In the genomic region with DNA sequence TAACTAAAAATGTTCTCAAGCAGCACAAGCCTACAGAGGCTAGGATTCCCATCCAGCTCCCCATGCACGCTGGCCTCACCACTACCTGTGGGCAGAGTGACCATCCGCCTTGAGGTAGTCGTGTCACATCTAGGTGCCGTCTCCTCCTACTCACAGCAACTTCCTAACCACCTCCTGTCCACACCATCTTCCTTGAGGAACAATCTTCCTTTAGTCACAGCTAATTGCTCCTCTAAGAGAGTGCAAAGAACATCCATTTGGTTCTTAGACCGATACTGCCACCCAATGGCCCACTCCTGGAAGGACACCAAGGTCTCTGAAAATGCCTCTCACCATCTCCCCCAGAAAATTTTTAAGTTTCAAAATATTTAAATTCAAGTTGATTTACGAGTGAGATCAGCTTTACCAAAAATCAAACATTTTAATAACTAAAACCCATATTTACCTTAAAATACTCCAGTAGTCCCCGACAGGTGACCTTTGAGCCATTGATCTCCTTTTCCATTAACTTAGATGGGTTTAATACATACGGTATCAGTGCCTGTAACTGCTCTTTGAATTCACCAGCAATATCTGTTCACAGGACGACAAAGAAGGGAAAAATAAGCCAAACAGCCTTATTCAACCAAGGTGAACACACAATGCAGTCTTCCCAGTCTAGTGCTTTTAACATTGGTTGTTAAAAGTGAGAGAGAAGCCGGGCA, we compare ENCODE assay signal across 8 cellular contexts. TPM values are rescaled to one million over a fixed set of nuclear protein-coding genes. Genes with fewer than 3 reads are reported as not detected.
DNase-seq lines count a peak whose midpoint lies in the region; ATAC-seq and TF ChIP-seq lines count a peak whose summit lies in the region.

No MANE protein-coding gene starts in this region.

- H3K27me3 ChIP-seq in tibial nerve, result no peaks in the 10 kb centered on the region

- WGBS in tibial nerve, 2 donors, result 48 to 50% methylated on average over 10 of the region's 10 CpGs

- no peak for ATAC-seq in HG03095 (IDR thresholded peaks at IDR 0.05; ENCODE audit: unreplicated experiment)

- H3K4me1 Mint-ChIP-seq in osteocyte (ENCODE audit: unreplicated experiment), result peaks cover 5% of the 10 kb centered on the region

- H3K4me1 ChIP-seq in tibial nerve, result peaks cover 0 to 4% (median 2%) of the 10 kb centered on the region in 4 donors

- no peaks in the 10 kb centered on the region for H3K9me3 ChIP-seq in tibial nerve

- H3K27ac Mint-ChIP-seq in osteocyte (ENCODE audit: unreplicated experiment), result no peak overlapping the region

- H3K36me3 Mint-ChIP-seq in osteocyte (ENCODE audit: unreplicated experiment), result peaks cover 35% of the 10 kb centered on the region

- TF ChIP-seq CTCF in foreskin fibroblast (IDR thresholded peaks at IDR 0.05; ENCODE audit: low read depth, low read length) (peak; percentile 75), osteocyte (IDR thresholded peaks at IDR 0.05) (peak; percentile 87), tibial nerve (IDR thresholded peaks at IDR 0.05) (peak; percentile 78 to 90 (median 80))

- no peak overlapping the region for H3K4me3 Mint-ChIP-seq in osteocyte (ENCODE audit: unreplicated experiment)

- H3K4me3 ChIP-seq in foreskin fibroblast (ENCODE audit: low read depth in 1 of 2, low read length in 2 of 2) (no peak overlapping the region), tibial nerve (no peak overlapping the region)

- peak in 1 of 2 donors; percentile 36 for TF ChIP-seq EP300 in tibial nerve (IDR thresholded peaks at IDR 0.05)

- TF ChIP-seq POLR2A in tibial nerve (IDR thresholded peaks at IDR 0.05), result no peak

- H3K9me3 Mint-ChIP-seq in osteocyte (ENCODE audit: unreplicated experiment), result no peaks in the 10 kb centered on the region

- H3K36me3 ChIP-seq in tibial nerve, result peaks cover 0 to 68% (median 4%) of the 10 kb centered on the region in 3 donors

- DNase-seq in CMK (ENCODE audit: low read depth) (peak; percentile 35), HPDE6-E6E7 (ENCODE audit: extremely low spot score) (peak; percentile 36), RPMI8226 (peak; percentile 69), foreskin fibroblast (peak; percentile 35 to 75), osteocyte (ENCODE audit: extremely low spot score, unreplicated experiment) (no peak), tibial nerve (ENCODE audit: low spot score in 2 of 2) (peak; percentile 30 to 69)
- DNase-seq in activated T-helper 9 cell treated with anti-CD3 and anti-CD28 coated beads, Interleukin-2, amount 50 U/mL, for 16 hours (ENCODE audit: low read depth), result peak; percentile 39

- no peaks in the 10 kb centered on the region for H3K27me3 Mint-ChIP-seq in osteocyte (ENCODE audit: unreplicated experiment)

- peak overlapping the region in 2 of 4 donors; percentile 13 to 33 for H3K27ac ChIP-seq in tibial nerve

RNA-seq across cellular contexts. Expression of a gene that starts 21.7 kb away (rescaled TPM):
- total RNA-seq in osteocyte (19.0 and 20.0 TPM in 2 replicates), tibial nerve (100 to 1,000 TPM; 140 to 185 (median 157) TPM)

RNA-seq across cellular contexts. Expression of a gene that starts 35.3 kb away (rescaled TPM):
- total RNA-seq in osteocyte (96.9 and 107 TPM in 2 replicates), tibial nerve (100 to 1,000 TPM in 1 of 4 donors, 10 to 100 TPM in 3; 81.4 to 102 (median 92.9) TPM)

RNA-seq across cellular contexts. Expression of a gene that starts 45.4 kb away (rescaled TPM):
- 109 and 117 TPM in 2 replicates for total RNA-seq in osteocyte
- total RNA-seq in tibial nerve, result 100 to 1,000 TPM in 3 of 4 donors, 10 to 100 TPM in 1; 88.8 to 148 (median 116) TPM
